Comparison of ENCODE assay signal across 1 cellular context in the genomic region with DNA sequence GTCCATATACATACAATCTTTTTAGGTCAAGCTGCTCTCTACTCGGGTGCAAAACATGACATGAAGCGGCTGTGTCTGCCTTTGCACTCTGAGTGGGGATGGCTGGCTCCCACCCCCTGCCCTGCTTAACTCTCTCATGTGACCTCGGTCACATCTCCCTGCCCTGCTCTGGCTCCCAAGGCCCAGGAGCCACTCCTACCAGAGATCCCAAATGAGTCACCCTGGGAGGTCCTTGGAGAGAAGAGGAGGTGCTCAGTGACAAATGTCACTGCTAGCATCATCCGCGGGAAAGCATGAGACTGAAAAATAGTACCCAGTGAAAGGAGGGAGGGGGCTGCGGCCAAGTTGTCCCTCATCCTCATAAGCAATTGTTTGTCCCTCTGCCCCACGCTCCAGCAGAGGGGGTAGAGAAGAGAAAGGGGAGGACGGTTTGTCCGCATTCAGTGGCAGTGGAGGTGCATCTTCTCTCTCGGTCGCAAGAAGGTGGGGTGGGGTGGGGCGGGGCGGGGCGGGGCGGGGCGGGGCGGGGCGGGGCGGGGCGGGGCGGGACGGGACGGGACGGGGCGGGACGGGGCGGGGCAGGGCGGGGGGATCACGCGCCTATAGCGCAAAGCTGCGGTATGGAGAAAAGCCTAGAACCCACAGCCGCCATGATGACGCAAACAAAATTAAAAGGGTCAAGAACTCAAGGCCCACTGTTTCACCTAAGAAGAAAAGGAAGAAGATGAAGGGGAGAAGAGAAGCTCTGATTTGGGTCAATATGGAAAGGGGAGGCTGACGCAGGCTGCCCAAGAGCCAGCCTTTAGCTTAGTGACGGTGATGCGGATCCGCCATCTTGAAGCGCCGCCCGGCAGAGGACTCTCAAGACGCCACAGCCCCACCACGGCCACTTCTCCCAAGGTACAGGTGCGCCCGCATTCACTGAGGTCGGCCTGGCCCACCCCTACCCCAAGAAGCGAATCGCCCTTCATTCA.
TF ChIP-seq lines count a peak whose summit lies in the region.

No MANE protein-coding gene starts in this region.

TF ChIP-seq in K562, 482 proteins besides CTCF, POLR2A, EP300 and RAD21 (continued from another document and continues in another):
- TF ChIP-seq ZNF347 (CRISPR knock-in tag; IDR thresholded peaks at IDR 0.05; ENCODE audit: low read depth) = 0 out of 2 replicates have a peak, but pooled peaks have one; percentile 48
- TF ChIP-seq EP400 (IDR thresholded peaks at IDR 0.05) = peak; percentile 54; the same call in 1 of the 2 replicates
- peak in 1 of 2 experiments; percentile 31; a peak in 1 of 4 replicates for TF ChIP-seq FOXA3 (CRISPR knock-in tag; conservative IDR thresholded peaks at IDR 0.05 in 1 of 2, IDR thresholded peaks at IDR 0.05 in 1 of 2)
- TF ChIP-seq, protein P1, sequence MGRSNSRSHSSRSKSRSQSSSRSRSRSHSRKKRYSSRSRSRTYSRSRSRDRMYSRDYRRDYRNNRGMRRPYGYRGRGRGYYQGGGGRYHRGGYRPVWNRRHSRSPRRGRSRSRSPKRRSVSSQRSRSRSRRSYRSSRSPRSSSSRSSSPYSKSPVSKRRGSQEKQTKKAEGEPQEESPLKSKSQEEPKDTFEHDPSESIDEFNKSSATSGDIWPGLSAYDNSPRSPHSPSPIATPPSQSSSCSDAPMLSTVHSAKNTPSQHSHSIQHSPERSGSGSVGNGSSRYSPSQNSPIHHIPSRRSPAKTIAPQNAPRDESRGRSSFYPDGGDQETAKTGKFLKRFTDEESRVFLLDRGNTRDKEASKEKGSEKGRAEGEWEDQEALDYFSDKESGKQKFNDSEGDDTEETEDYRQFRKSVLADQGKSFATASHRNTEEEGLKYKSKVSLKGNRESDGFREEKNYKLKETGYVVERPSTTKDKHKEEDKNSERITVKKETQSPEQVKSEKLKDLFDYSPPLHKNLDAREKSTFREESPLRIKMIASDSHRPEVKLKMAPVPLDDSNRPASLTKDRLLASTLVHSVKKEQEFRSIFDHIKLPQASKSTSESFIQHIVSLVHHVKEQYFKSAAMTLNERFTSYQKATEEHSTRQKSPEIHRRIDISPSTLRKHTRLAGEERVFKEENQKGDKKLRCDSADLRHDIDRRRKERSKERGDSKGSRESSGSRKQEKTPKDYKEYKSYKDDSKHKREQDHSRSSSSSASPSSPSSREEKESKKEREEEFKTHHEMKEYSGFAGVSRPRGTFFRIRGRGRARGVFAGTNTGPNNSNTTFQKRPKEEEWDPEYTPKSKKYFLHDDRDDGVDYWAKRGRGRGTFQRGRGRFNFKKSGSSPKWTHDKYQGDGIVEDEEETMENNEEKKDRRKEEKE (IDR thresholded peaks at IDR 0.05; ENCODE audit: borderline replicate concordance in 1 of 2, control insufficient read depth in 1 of 2, low read depth in 2 of 2, low read length in 1 of 2) = no peak
- no peak for TF ChIP-seq ARNT (IDR thresholded peaks at IDR 0.05)
- TF ChIP-seq HDAC3 (IDR thresholded peaks at IDR 0.05; ENCODE audit: borderline replicate concordance, partially characterized antibody) = no peak
- TF ChIP-seq SRSF7 (optimal IDR thresholded peaks at IDR 0.05; ENCODE audit: low read depth, low read length) = no peak
- TF ChIP-seq, protein P2, sequence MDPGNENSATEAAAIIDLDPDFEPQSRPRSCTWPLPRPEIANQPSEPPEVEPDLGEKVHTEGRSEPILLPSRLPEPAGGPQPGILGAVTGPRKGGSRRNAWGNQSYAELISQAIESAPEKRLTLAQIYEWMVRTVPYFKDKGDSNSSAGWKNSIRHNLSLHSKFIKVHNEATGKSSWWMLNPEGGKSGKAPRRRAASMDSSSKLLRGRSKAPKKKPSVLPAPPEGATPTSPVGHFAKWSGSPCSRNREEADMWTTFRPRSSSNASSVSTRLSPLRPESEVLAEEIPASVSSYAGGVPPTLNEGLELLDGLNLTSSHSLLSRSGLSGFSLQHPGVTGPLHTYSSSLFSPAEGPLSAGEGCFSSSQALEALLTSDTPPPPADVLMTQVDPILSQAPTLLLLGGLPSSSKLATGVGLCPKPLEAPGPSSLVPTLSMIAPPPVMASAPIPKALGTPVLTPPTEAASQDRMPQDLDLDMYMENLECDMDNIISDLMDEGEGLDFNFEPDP (CRISPR knock-in tag; IDR thresholded peaks at IDR 0.05) = 0 out of 2 replicates have a peak, but pooled peaks have one; percentile 21
- TF ChIP-seq HNRNPUL1 (IDR thresholded peaks at IDR 0.05; ENCODE audit: low read length) = no peak
- peak; percentile 87 for TF ChIP-seq JUN (IDR thresholded peaks at IDR 0.05; ENCODE audit: borderline replicate concordance, low read depth, low read length)
- TF ChIP-seq JUN (CRISPR knock-in tag; IDR thresholded peaks at IDR 0.05; ENCODE audit: borderline replicate concordance) = no peak
- TF ChIP-seq, protein P3, sequence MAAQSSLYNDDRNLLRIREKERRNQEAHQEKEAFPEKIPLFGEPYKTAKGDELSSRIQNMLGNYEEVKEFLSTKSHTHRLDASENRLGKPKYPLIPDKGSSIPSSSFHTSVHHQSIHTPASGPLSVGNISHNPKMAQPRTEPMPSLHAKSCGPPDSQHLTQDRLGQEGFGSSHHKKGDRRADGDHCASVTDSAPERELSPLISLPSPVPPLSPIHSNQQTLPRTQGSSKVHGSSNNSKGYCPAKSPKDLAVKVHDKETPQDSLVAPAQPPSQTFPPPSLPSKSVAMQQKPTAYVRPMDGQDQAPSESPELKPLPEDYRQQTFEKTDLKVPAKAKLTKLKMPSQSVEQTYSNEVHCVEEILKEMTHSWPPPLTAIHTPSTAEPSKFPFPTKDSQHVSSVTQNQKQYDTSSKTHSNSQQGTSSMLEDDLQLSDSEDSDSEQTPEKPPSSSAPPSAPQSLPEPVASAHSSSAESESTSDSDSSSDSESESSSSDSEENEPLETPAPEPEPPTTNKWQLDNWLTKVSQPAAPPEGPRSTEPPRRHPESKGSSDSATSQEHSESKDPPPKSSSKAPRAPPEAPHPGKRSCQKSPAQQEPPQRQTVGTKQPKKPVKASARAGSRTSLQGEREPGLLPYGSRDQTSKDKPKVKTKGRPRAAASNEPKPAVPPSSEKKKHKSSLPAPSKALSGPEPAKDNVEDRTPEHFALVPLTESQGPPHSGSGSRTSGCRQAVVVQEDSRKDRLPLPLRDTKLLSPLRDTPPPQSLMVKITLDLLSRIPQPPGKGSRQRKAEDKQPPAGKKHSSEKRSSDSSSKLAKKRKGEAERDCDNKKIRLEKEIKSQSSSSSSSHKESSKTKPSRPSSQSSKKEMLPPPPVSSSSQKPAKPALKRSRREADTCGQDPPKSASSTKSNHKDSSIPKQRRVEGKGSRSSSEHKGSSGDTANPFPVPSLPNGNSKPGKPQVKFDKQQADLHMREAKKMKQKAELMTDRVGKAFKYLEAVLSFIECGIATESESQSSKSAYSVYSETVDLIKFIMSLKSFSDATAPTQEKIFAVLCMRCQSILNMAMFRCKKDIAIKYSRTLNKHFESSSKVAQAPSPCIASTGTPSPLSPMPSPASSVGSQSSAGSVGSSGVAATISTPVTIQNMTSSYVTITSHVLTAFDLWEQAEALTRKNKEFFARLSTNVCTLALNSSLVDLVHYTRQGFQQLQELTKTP (IDR thresholded peaks at IDR 0.05; ENCODE audit: low read depth in 1 of 2, partially characterized antibody in 2 of 2) = no peak
- TF ChIP-seq ILK (tag; IDR thresholded peaks at IDR 0.05; ENCODE audit: borderline replicate concordance, low read depth) = no peak
- TF ChIP-seq, protein P4, sequence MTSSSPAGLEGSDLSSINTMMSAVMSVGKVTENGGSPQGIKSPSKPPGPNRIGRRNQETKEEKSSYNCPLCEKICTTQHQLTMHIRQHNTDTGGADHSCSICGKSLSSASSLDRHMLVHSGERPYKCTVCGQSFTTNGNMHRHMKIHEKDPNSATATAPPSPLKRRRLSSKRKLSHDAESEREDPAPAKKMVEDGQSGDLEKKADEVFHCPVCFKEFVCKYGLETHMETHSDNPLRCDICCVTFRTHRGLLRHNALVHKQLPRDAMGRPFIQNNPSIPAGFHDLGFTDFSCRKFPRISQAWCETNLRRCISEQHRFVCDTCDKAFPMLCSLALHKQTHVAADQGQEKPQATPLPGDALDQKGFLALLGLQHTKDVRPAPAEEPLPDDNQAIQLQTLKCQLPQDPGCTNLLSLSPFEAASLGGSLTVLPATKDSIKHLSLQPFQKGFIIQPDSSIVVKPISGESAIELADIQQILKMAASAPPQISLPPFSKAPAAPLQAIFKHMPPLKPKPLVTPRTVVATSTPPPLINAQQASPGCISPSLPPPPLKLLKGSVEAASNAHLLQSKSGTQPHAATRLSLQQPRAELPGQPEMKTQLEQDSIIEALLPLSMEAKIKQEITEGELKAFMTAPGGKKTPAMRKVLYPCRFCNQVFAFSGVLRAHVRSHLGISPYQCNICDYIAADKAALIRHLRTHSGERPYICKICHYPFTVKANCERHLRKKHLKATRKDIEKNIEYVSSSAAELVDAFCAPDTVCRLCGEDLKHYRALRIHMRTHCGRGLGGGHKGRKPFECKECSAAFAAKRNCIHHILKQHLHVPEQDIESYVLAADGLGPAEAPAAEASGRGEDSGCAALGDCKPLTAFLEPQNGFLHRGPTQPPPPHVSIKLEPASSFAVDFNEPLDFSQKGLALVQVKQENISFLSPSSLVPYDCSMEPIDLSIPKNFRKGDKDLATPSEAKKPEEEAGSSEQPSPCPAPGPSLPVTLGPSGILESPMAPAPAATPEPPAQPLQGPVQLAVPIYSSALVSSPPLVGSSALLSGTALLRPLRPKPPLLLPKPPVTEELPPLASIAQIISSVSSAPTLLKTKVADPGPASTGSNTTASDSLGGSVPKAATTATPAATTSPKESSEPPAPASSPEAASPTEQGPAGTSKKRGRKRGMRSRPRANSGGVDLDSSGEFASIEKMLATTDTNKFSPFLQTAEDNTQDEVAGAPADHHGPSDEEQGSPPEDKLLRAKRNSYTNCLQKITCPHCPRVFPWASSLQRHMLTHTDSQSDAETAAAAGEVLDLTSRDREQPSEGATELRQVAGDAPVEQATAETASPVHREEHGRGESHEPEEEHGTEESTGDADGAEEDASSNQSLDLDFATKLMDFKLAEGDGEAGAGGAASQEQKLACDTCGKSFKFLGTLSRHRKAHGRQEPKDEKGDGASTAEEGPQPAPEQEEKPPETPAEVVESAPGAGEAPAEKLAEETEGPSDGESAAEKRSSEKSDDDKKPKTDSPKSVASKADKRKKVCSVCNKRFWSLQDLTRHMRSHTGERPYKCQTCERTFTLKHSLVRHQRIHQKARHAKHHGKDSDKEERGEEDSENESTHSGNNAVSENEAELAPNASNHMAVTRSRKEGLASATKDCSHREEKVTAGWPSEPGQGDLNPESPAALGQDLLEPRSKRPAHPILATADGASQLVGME (CRISPR knock-in tag; IDR thresholded peaks at IDR 0.05) = peak; percentile 85; the same call in 1 of the 2 replicates
- TF ChIP-seq, protein P5, sequence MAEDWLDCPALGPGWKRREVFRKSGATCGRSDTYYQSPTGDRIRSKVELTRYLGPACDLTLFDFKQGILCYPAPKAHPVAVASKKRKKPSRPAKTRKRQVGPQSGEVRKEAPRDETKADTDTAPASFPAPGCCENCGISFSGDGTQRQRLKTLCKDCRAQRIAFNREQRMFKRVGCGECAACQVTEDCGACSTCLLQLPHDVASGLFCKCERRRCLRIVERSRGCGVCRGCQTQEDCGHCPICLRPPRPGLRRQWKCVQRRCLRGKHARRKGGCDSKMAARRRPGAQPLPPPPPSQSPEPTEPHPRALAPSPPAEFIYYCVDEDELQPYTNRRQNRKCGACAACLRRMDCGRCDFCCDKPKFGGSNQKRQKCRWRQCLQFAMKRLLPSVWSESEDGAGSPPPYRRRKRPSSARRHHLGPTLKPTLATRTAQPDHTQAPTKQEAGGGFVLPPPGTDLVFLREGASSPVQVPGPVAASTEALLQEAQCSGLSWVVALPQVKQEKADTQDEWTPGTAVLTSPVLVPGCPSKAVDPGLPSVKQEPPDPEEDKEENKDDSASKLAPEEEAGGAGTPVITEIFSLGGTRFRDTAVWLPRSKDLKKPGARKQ (CRISPR knock-in tag; IDR thresholded peaks at IDR 0.05) = peak; percentile 72
- TF ChIP-seq ZNF668 (CRISPR knock-in tag; IDR thresholded peaks at IDR 0.05) = peak; percentile 85
- no peak for TF ChIP-seq PML (IDR thresholded peaks at IDR 0.05; ENCODE audit: low read length)
- TF ChIP-seq, protein P6, sequence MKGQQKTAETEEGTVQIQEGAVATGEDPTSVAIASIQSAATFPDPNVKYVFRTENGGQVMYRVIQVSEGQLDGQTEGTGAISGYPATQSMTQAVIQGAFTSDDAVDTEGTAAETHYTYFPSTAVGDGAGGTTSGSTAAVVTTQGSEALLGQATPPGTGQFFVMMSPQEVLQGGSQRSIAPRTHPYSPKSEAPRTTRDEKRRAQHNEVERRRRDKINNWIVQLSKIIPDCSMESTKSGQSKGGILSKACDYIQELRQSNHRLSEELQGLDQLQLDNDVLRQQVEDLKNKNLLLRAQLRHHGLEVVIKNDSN (CRISPR knock-in tag; IDR thresholded peaks at IDR 0.05) = 0 out of 2 replicates have a peak, but pooled peaks have one; percentile 19
- TF ChIP-seq, protein P7, sequence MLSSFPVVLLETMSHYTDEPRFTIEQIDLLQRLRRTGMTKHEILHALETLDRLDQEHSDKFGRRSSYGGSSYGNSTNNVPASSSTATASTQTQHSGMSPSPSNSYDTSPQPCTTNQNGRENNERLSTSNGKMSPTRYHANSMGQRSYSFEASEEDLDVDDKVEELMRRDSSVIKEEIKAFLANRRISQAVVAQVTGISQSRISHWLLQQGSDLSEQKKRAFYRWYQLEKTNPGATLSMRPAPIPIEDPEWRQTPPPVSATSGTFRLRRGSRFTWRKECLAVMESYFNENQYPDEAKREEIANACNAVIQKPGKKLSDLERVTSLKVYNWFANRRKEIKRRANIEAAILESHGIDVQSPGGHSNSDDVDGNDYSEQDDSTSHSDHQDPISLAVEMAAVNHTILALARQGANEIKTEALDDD (IDR thresholded peaks at IDR 0.05) = no peak
- no peak; the same call in 1 of the 2 replicates for TF ChIP-seq TCFL5 (CRISPR knock-in tag; conservative IDR thresholded peaks at IDR 0.05)
- TF ChIP-seq CXXC5 (CRISPR knock-in tag; IDR thresholded peaks at IDR 0.05) = peak; percentile 72
- TF ChIP-seq MTF1 (CRISPR knock-in tag; IDR thresholded peaks at IDR 0.05; ENCODE audit: borderline replicate concordance) = peak; percentile 77
- peak; percentile 50 to 51; a peak in 3 of 4 replicates for TF ChIP-seq NRF1 (conservative IDR thresholded peaks at IDR 0.05 in 1 of 2, IDR thresholded peaks at IDR 0.05 in 1 of 2)
- TF ChIP-seq RBM15 (IDR thresholded peaks at IDR 0.05; ENCODE audit: insufficient read depth, low read length) = no peak
- TF ChIP-seq TCF3 (CRISPR knock-in tag; IDR thresholded peaks at IDR 0.05) = no peak
- peak; percentile 82 for TF ChIP-seq ZBTB17 (CRISPR knock-in tag; IDR thresholded peaks at IDR 0.05)
- TF ChIP-seq ZNF324 (CRISPR knock-in tag; IDR thresholded peaks at IDR 0.05) = peak; percentile 57; the same call in 1 of the 2 replicates
- TF ChIP-seq, protein P8, sequence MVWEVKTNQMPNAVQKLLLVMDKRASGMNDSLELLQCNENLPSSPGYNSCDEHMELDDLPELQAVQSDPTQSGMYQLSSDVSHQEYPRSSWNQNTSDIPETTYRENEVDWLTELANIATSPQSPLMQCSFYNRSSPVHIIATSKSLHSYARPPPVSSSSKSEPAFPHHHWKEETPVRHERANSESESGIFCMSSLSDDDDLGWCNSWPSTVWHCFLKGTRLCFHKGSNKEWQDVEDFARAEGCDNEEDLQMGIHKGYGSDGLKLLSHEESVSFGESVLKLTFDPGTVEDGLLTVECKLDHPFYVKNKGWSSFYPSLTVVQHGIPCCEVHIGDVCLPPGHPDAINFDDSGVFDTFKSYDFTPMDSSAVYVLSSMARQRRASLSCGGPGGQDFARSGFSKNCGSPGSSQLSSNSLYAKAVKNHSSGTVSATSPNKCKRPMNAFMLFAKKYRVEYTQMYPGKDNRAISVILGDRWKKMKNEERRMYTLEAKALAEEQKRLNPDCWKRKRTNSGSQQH (CRISPR knock-in tag; IDR thresholded peaks at IDR 0.05) = 0 out of 2 replicates have a peak, but pooled peaks have one; percentile 61
- no peak for TF ChIP-seq KLF10 (CRISPR knock-in tag; IDR thresholded peaks at IDR 0.05)
- TF ChIP-seq ZNF263 (CRISPR knock-in tag; IDR thresholded peaks at IDR 0.05; ENCODE audit: borderline replicate concordance) = peak; percentile 73
- TF ChIP-seq HIVEP1 (CRISPR knock-in tag; IDR thresholded peaks at IDR 0.05) = 0 out of 2 replicates have a peak, but pooled peaks have one; percentile 27
- peak; percentile 86 for TF ChIP-seq ZNF41 (CRISPR knock-in tag; conservative IDR thresholded peaks at IDR 0.05)
- TF ChIP-seq POLR3A (IDR thresholded peaks at IDR 0.05; ENCODE audit: borderline replicate concordance, extremely low read depth, insufficient read depth, insufficient read length) = no peak
